In the genomic region with DNA sequence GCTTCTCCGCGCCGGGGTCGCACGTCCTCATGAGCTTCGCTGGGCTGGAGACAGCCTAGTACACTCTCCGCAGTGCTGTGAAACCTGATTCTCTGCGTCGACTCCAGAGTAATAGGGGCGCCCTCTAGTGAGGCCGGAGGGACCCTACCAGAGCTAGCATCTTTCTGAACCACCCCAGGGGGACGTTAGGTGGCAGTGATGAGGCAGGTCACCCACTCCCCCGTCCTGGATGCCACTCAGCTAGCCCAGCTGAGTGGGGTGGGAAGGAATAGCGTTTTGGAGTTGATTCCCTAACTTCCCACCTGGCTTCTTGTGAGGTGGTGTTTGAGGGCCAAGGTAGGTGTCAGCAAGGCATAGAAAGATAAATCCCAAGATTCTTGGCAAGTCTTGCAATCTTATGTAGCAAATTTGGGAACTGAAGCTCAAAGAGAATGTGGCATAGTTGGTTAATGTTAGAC, we compare ENCODE assay signal across 8 cellular contexts. TPM values are rescaled to one million over a fixed set of nuclear protein-coding genes. Genes with fewer than 3 reads are reported as not detected.
DNase-seq lines count a peak whose midpoint lies in the region; ATAC-seq and TF ChIP-seq lines count a peak whose summit lies in the region.

No MANE protein-coding gene starts in this region.

- DNase-seq in DMS114 treated with DMSO at 0.1 percent for 48 hours (lab: John Stamatoyannopoulos, UW; ENCODE audit: unreplicated experiment) (peak; percentile 85), HuH-7.5 (ENCODE audit: low spot score) (peak; percentile 98)
- DNase-seq in activated CD8-positive, alpha-beta memory T cell treated with anti-CD3 and anti-CD28 coated beads, Interleukin-2, amount 50 U/mL, for 48 hours = peak; percentile 87
- DNase-seq in naive thymus-derived CD4-positive, alpha-beta T cell = peak; percentile 64 to 86 (median 81)
- DNase-seq in stimulated activated CD8-positive, alpha-beta memory T cell treated with anti-CD3 and anti-CD28 coated beads, Interleukin-7, amount 100 ng/mL, for 48 hours (ENCODE audit: extremely low read depth in 1 of 2, low read depth in 1 of 2) = peak; percentile 58 to 77

- intact Hi-C loops in naive thymus-derived CD4-positive, alpha-beta T cell (cut with micrococcal nuclease) = loop anchor here (1.0 to 5.0 kb wide), 9 partner anchors 49 to 581 kb away; partner anchors contain the start of genes EIF3J (in 1 of the 2) and SORD (in 1 of the 2)

- peaks cover 0 to 3% (median 0%) of the 10 kb centered on the region in 5 donors for H3K36me3 Mint-ChIP-seq in naive thymus-derived CD4-positive, alpha-beta T cell

- no peaks in the 10 kb centered on the region for H3F3A ChIP-seq in OCI-LY1 (ENCODE audit: insufficient read depth, low read length)

- H3K9ac ChIP-seq in OCI-LY1 (ENCODE audit: low read length) = no peak overlapping the region

- ATAC-seq in GM21529 (IDR thresholded peaks at IDR 0.05; ENCODE audit: unreplicated experiment) (peak; percentile 96), esophagus mucosa (peak; percentile 65)
- peak; percentile 99 for ATAC-seq in naive thymus-derived CD4-positive, alpha-beta T cell

- H3K79me2 ChIP-seq in OCI-LY1 (ENCODE audit: insufficient read depth, low read length) = no peaks in the 10 kb centered on the region

- no peak overlapping the region for H2AFZ ChIP-seq in OCI-LY1 (ENCODE audit: low read length)

- H3K4me3 Mint-ChIP-seq in naive thymus-derived CD4-positive, alpha-beta T cell = peak overlapping the region; percentile 69 to 91 (median 82)

- no peak overlapping the region for H3K4me3 ChIP-seq in OCI-LY1 (ENCODE audit: low read depth, low read length, poor library complexity, severe bottlenecking)
- H3K4me3 ChIP-seq in naive thymus-derived CD4-positive, alpha-beta T cell (ENCODE audit: low read length) = peak overlapping the region; percentile 34

- H3K4me2 ChIP-seq in OCI-LY1 (ENCODE audit: low read length) = no peak overlapping the region

- peaks cover 50 to 82% (median 65%) of the 10 kb centered on the region in 5 donors for H3K27me3 Mint-ChIP-seq in naive thymus-derived CD4-positive, alpha-beta T cell

- H3K9me3 ChIP-seq in OCI-LY1 (ENCODE audit: low read length) = no peaks in the 10 kb centered on the region
- H3K9me3 ChIP-seq in naive thymus-derived CD4-positive, alpha-beta T cell (ENCODE audit: control insufficient read depth in 2 of 3, low read length in 3 of 3) = no peaks in the 10 kb centered on the region

- H3K9me3 Mint-ChIP-seq in naive thymus-derived CD4-positive, alpha-beta T cell = no peaks in the 10 kb centered on the region

- no peaks in the 10 kb centered on the region for H3K36me3 ChIP-seq in OCI-LY1 (ENCODE audit: insufficient read depth, low read length)
- no peaks in the 10 kb centered on the region for H3K36me3 ChIP-seq in naive thymus-derived CD4-positive, alpha-beta T cell (ENCODE audit: control insufficient read depth in 2 of 3, insufficient read depth in 3 of 3, low read length in 3 of 3)

- H3K27me3 ChIP-seq in OCI-LY1 (ENCODE audit: insufficient read depth, low read length) = no peaks in the 10 kb centered on the region
- H3K27me3 ChIP-seq in naive thymus-derived CD4-positive, alpha-beta T cell (ENCODE audit: control insufficient read depth in 2 of 2, insufficient read depth in 2 of 2, low read length in 2 of 2) = peaks cover 4 to 27% of the 10 kb centered on the region in 2 donors

- no peaks in the 10 kb centered on the region for H4K20me1 ChIP-seq in OCI-LY1 (ENCODE audit: insufficient read depth, low read length)

- H3K4me1 Mint-ChIP-seq in naive thymus-derived CD4-positive, alpha-beta T cell = peaks cover 19 to 42% (median 33%) of the 10 kb centered on the region in 7 donors

- TF ChIP-seq CTCF in OCI-LY1 (IDR thresholded peaks at IDR 0.05; ENCODE audit: low read length) = peak; percentile 100

- CTCF ChIA-PET in naive thymus-derived CD4-positive, alpha-beta T cell (lab: Charles Lee) = interaction anchor here (0.5 to 1.9 kb wide), 16 partner anchors 9 to 527 kb away, joined by 3 to 12 read pairs (median 3); partner anchors contain the start of genes DUOX1, DUOXA1 and SORD

- POLR2A ChIA-PET in naive thymus-derived CD4-positive, alpha-beta T cell (lab: Charles Lee) = interaction anchor here (0.7 to 1.0 kb wide), 3 partner anchors 14 to 161 kb away, joined by 3 to 4 read pairs (median 4); no protein-coding TSS in a partner anchor

- peak overlapping the region in 1 of 9 donors; percentile 47 for H3K27ac Mint-ChIP-seq in naive thymus-derived CD4-positive, alpha-beta T cell

- H3K27ac ChIP-seq in OCI-LY1 (ENCODE audit: low read depth, low read length, poor library complexity, severe bottlenecking) = no peak overlapping the region
- no peak overlapping the region for H3K27ac ChIP-seq in naive thymus-derived CD4-positive, alpha-beta T cell (ENCODE audit: low read depth, low read length)

- H3K4me1 ChIP-seq in OCI-LY1 (ENCODE audit: insufficient read depth, low read length, severe bottlenecking) = peaks cover 14% of the 10 kb centered on the region
- peaks cover 0 to 35% of the 10 kb centered on the region in 2 donors for H3K4me1 ChIP-seq in naive thymus-derived CD4-positive, alpha-beta T cell (ENCODE audit: control insufficient read depth in 2 of 2, insufficient read depth in 2 of 2, low read length in 2 of 2)

- H3K9me2 ChIP-seq in OCI-LY1 (ENCODE audit: low read depth, low read length) = no peaks in the 10 kb centered on the region

RNA-seq across cellular contexts. Expression of gene DUOXA2, which starts 4.0 kb away (rescaled TPM):
- 10.4 TPM for total RNA-seq in esophagus mucosa
- not detected for total RNA-seq in naive thymus-derived CD4-positive, alpha-beta T cell
- polyA plus RNA-seq in naive thymus-derived CD4-positive, alpha-beta T cell = not detected

RNA-seq across cellular contexts. Expression of gene DUOX2, which starts 4.2 kb away (rescaled TPM):
- total RNA-seq in esophagus mucosa = 29.3 TPM
- under 1 TPM in 1 of 5 experiments, not detected in 4; 0.49 TPM for total RNA-seq in naive thymus-derived CD4-positive, alpha-beta T cell
- polyA plus RNA-seq in naive thymus-derived CD4-positive, alpha-beta T cell = not detected

RNA-seq across cellular contexts. Expression of gene DUOXA1, which starts 11.5 kb away (rescaled TPM):
- total RNA-seq in esophagus mucosa = 131 TPM
- under 1 TPM in 2 of 5 experiments, not detected in 3; 0.49 to 0.51 TPM for total RNA-seq in naive thymus-derived CD4-positive, alpha-beta T cell
- under 1 TPM in 1 of 2 donors, not detected in 1; 0.22 TPM for polyA plus RNA-seq in naive thymus-derived CD4-positive, alpha-beta T cell

RNA-seq across cellular contexts. Expression of gene DUOX1, which starts 11.6 kb away (rescaled TPM):
- 114 TPM for total RNA-seq in esophagus mucosa
- total RNA-seq in naive thymus-derived CD4-positive, alpha-beta T cell = under 1 TPM in 2 of 5 experiments, not detected in 3; 0.05 to 0.34 TPM
- 1 to 10 TPM; 1.2 to 2.0 TPM for polyA plus RNA-seq in naive thymus-derived CD4-positive, alpha-beta T cell

Comparison
In these comparisons a context has a peak if more than half of its experiments do, and no peak if none do; other contexts are left out.
1. RNA of gene DUOXA2, which starts 4.0 kb away (total RNA-seq): 10.4 TPM in esophagus mucosa (single experiment); not detected in naive thymus-derived CD4-positive, alpha-beta T cell; every median in the first group is over 10 times any median in the second.
2. RNA of gene DUOX2, which starts 4.2 kb away (total RNA-seq): 29.3 TPM in esophagus mucosa (single experiment); 0.49 TPM in naive thymus-derived CD4-positive, alpha-beta T cell; every median in the first group is over 10 times any median in the second.
3. RNA of gene DUOXA1, which starts 11.5 kb away (total RNA-seq): 131 TPM in esophagus mucosa (single experiment); 0.49 to 0.51 TPM in naive thymus-derived CD4-positive, alpha-beta T cell; every median in the first group is over 10 times any median in the second.
4. Peak in every context shown above with its lines, with median percentiles within 50 percentile points of each other: DNase-seq and ATAC-seq.